In the genomic region with DNA sequence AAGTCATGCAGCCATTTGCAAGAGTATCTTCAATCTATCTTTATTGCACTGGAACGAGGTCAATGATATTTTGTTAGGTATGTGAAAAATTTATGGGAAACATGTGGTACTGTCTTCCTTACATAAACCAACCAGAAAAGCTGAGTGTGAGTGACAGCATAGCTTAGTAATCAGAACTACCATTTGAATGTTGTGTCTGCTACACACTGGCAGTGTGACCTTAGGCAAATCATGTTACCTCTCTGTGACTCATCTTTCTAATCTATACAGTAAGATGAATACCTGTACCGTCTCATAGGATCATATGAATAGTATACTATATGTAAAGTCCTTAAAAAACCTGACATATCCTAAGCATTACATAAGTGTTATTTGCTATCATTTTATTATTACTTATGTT, we compare ENCODE assay signal across 24 cellular contexts.
A peak's percentile ranks its signal among the peaks of the same experiment; 100 is the strongest.
DNase-seq lines count a peak whose midpoint lies in the region; ATAC-seq, FAIRE-seq and TF ChIP-seq lines count a peak whose summit lies in the region.
"Had no signal": no experiment of that assay in that cellular context is flagged by ENCODE, and none has a peak within 500 bp of the region (broad histone marks: within the 10 kb centered on the region; RNA-seq: fewer than 3 reads in every experiment).

No MANE protein-coding gene starts in this region.

- peak; percentile 46 for DNase-seq in EH (ENCODE audit: low read depth)
- DNase-seq in HTR-8/SVneo (ENCODE audit: insufficient read length, low spot score) = no peak
- DNase-seq in astrocyte (ENCODE audit: low read depth) = no peak
- DNase-seq in keratinocyte (ENCODE audit: low read depth, low spot score) = no peak
- DNase-seq in adrenal gland = no peak
- no peak for DNase-seq in Karpas-422
- DNase-seq in gastrocnemius medialis = no peak
- DNase-seq: Calu3; CD8-positive, alpha-beta memory T cell; DMS79 treated with DMSO at 0.1 percent for 48 hours; H7; NCI-H1092 treated with DMSO at 0.1 percent for 48 hours; NCI-H1436 treated with DMSO at 0.1 percent for 48 hours; NCI-H187 treated with DMSO at 0.1 percent for 48 hours; NCI-H524 treated with DMSO at 0.1 percent for 48 hours; NCI-H82; NK-92 treated with Interleukin-12 subunit alpha and Interleukin-12 subunit beta, amount 100 ng/mL, for 24 hours; PC-9; RPMI8226; SHP77 had no signal

- FAIRE-seq in HTR-8/SVneo (lab: Jason Lieb, UNC) (peak; percentile 28), astrocyte (lab: Jason Lieb, UNC) (peak; percentile 29), keratinocyte (lab: Jason Lieb, UNC) (peak; percentile 84)
- FAIRE-seq: GM19239 had no signal

- H4K20me1 ChIP-seq in astrocyte (ENCODE audit: insufficient read depth, low read length) = no peaks in the 10 kb centered on the region
- no peaks in the 10 kb centered on the region for H4K20me1 ChIP-seq in keratinocyte (ENCODE audit: control insufficient read depth, extremely low read depth, insufficient read depth, low read length)
- H4K20me1 ChIP-seq in Karpas-422 (ENCODE audit: insufficient read depth, low read depth, low read length) = no peaks in the 10 kb centered on the region

- H3K4me3 Mint-ChIP-seq in astrocyte (ENCODE audit: unreplicated experiment) = no peak overlapping the region
- H3K4me3 Mint-ChIP-seq: B cell; CD14-positive monocyte; CD8-positive, alpha-beta memory T cell; IgD-negative memory B cell had no signal

- H3K79me2 ChIP-seq in astrocyte (ENCODE audit: insufficient read depth, low read length) = no peaks in the 10 kb centered on the region
- H3K79me2 ChIP-seq in keratinocyte (ENCODE audit: control insufficient read depth, insufficient read depth, low read length) = no peaks in the 10 kb centered on the region
- no peaks in the 10 kb centered on the region for H3K79me2 ChIP-seq in Karpas-422 (ENCODE audit: low read length)

- peaks cover 2% of the 10 kb centered on the region for H3K9me3 Mint-ChIP-seq in astrocyte (ENCODE audit: unreplicated experiment)

- H3K4me1 Mint-ChIP-seq in astrocyte (ENCODE audit: low read depth, unreplicated experiment) = no peaks in the 10 kb centered on the region
- H3K4me1 Mint-ChIP-seq: B cell; CD14-positive monocyte; CD8-positive, alpha-beta memory T cell; IgD-negative memory B cell had no signal

- no peaks in the 10 kb centered on the region for H3K36me3 Mint-ChIP-seq in astrocyte (ENCODE audit: low read depth, unreplicated experiment)
- H3K36me3 Mint-ChIP-seq: CD14-positive monocyte; CD8-positive, alpha-beta memory T cell had no signal

- H3K4me2 ChIP-seq in astrocyte (ENCODE audit: low read length) (no peak overlapping the region), keratinocyte (ENCODE audit: control insufficient read depth, extremely low read depth, insufficient read depth, low read depth, low read length) (no peak overlapping the region), Karpas-422 (ENCODE audit: low read depth, low read length, poor library complexity, severe bottlenecking) (no peak overlapping the region)
- H3K4me2 ChIP-seq: PC-9 had no signal

- H2AFZ ChIP-seq in astrocyte (ENCODE audit: low read depth, low read length) = no peak overlapping the region
- no peak overlapping the region for H2AFZ ChIP-seq in keratinocyte (ENCODE audit: control insufficient read depth, low read length)
- H2AFZ ChIP-seq in Karpas-422 (ENCODE audit: low read length) = no peak overlapping the region
- H2AFZ ChIP-seq: PC-9 had no signal

- no peaks in the 10 kb centered on the region for H3K9me1 ChIP-seq in keratinocyte (ENCODE audit: control insufficient read depth, extremely low read depth, insufficient read depth, low read length)

- H3K27me3 ChIP-seq in astrocyte (ENCODE audit: insufficient read depth, low read length) = no peaks in the 10 kb centered on the region
- H3K27me3 ChIP-seq in keratinocyte (ENCODE audit: control insufficient read depth, extremely low read depth, insufficient read depth, low read length) = no peaks in the 10 kb centered on the region
- H3K27me3 ChIP-seq in adrenal gland = no peaks in the 10 kb centered on the region
- H3K27me3 ChIP-seq in Karpas-422 (ENCODE audit: low read length) = no peaks in the 10 kb centered on the region
- no peaks in the 10 kb centered on the region for H3K27me3 ChIP-seq in gastrocnemius medialis

- H3K4me3 ChIP-seq in astrocyte (ENCODE audit: insufficient read depth, low read depth, low read length) (no peak overlapping the region), keratinocyte (ENCODE audit: control insufficient read depth in 2 of 3, extremely low read depth in 1 of 3, insufficient read depth in 2 of 3, low read depth in 1 of 3, low read length in 3 of 3) (no peak overlapping the region), adrenal gland (no peak overlapping the region), Karpas-422 (ENCODE audit: low read length) (no peak overlapping the region), gastrocnemius medialis (no peak overlapping the region)
- H3K4me3 ChIP-seq: PC-9 had no signal

- no peaks in the 10 kb centered on the region for H3K9me2 ChIP-seq in Karpas-422 (replicated peaks; ENCODE audit: insufficient read depth, low read length)

- 40 to 67% (median 55%) methylated on average over 2 of the region's 2 CpGs for WGBS in adrenal gland, 4 donors

- H3K27ac Mint-ChIP-seq in astrocyte (ENCODE audit: unreplicated experiment) = no peak overlapping the region
- H3K27ac Mint-ChIP-seq: B cell; CD14-positive monocyte; CD8-positive, alpha-beta memory T cell; IgD-negative memory B cell had no signal

- dilution Hi-C loops in keratinocyte (cut with MboI; ENCODE audit: extremely low pct_ligation_motif_present, low sequenced_read_pairs) = no loop called here

- H3K27me3 Mint-ChIP-seq in astrocyte (ENCODE audit: low read depth, unreplicated experiment) = peaks cover 4% of the 10 kb centered on the region
- H3K27me3 Mint-ChIP-seq: B cell had no signal

- no peak for ATAC-seq in gastrocnemius medialis

- TF ChIP-seq CTCF in astrocyte (IDR thresholded peaks at IDR 0.05; ENCODE audit: insufficient read depth, low read depth, low read length) (no peak), keratinocyte (optimal IDR thresholded peaks at IDR 0.05 in 1 of 3, IDR thresholded peaks at IDR 0.05 in 1 of 3, conservative IDR thresholded peaks at IDR 0.05 in 1 of 3; ENCODE audit: extremely low read depth in 1 of 3, insufficient read depth in 2 of 3, low read length in 3 of 3) (no peak), adrenal gland (IDR thresholded peaks at IDR 0.05) (no peak), gastrocnemius medialis (IDR thresholded peaks at IDR 0.05 in 4 of 5, conservative IDR thresholded peaks at IDR 0.05 in 1 of 5) (no peak)

- TF ChIP-seq POLR2A in adrenal gland (IDR thresholded peaks at IDR 0.05) = no peak
- TF ChIP-seq POLR2A in gastrocnemius medialis (IDR thresholded peaks at IDR 0.05) = no peak

- intact Hi-C loops in adrenal gland (cut with DNase I) = no loop called here
- intact Hi-C loops in gastrocnemius medialis (cut with DNase I; ENCODE audit: low total_unique reads) = no loop called here

- in situ Hi-C loops in gastrocnemius medialis (cut with MboI; ENCODE audit: low sequenced_read_pairs in 4 of 4) = no loop called here

- H3K4me1 ChIP-seq in astrocyte (ENCODE audit: insufficient read depth, low read length) (peaks cover 3% of the 10 kb centered on the region), keratinocyte (ENCODE audit: control insufficient read depth, extremely low read depth, insufficient read depth, low read length) (no peaks in the 10 kb centered on the region), adrenal gland (replicated peaks in 1 of 2) (no peaks in the 10 kb centered on the region), Karpas-422 (ENCODE audit: low read length) (no peaks in the 10 kb centered on the region), gastrocnemius medialis (no peaks in the 10 kb centered on the region)

- H3K9ac ChIP-seq in astrocyte (ENCODE audit: low read length) = no peak overlapping the region
- H3K9ac ChIP-seq in keratinocyte (ENCODE audit: control insufficient read depth, extremely low read depth, insufficient read depth, low read length) = no peak overlapping the region
- no peak overlapping the region for H3K9ac ChIP-seq in Karpas-422 (ENCODE audit: low read length)

- H3K27ac ChIP-seq in astrocyte (ENCODE audit: low read depth, low read length) (no peak overlapping the region), keratinocyte (ENCODE audit: control insufficient read depth, insufficient read depth, low read length) (no peak overlapping the region), adrenal gland (no peak overlapping the region), Karpas-422 (ENCODE audit: low read length) (no peak overlapping the region), gastrocnemius medialis (no peak overlapping the region)
- H3K27ac ChIP-seq: PC-9 had no signal

- H3K9me3 ChIP-seq in astrocyte (ENCODE audit: insufficient read depth, low read depth, low read length) (no peaks in the 10 kb centered on the region), keratinocyte (ENCODE audit: control insufficient read depth, low read depth, low read length) (no peaks in the 10 kb centered on the region), adrenal gland (replicated peaks in 1 of 3) (no peaks in the 10 kb centered on the region), Karpas-422 (ENCODE audit: low read length) (no peaks in the 10 kb centered on the region), gastrocnemius medialis (no peaks in the 10 kb centered on the region)

- H3K36me3 ChIP-seq in astrocyte (ENCODE audit: insufficient read depth, low read length) = no peaks in the 10 kb centered on the region
- H3K36me3 ChIP-seq in keratinocyte (ENCODE audit: control insufficient read depth in 2 of 2, extremely low read depth in 1 of 2, insufficient read depth in 2 of 2, low read length in 2 of 2) = no peaks in the 10 kb centered on the region
- H3K36me3 ChIP-seq in adrenal gland (replicated peaks in 1 of 2) = no peaks in the 10 kb centered on the region
- H3K36me3 ChIP-seq in Karpas-422 (ENCODE audit: insufficient read depth, low read length) = no peaks in the 10 kb centered on the region
- H3K36me3 ChIP-seq in gastrocnemius medialis = no peaks in the 10 kb centered on the region
